ENCODE assay signal across 27 cellular contexts in the genomic region with DNA sequence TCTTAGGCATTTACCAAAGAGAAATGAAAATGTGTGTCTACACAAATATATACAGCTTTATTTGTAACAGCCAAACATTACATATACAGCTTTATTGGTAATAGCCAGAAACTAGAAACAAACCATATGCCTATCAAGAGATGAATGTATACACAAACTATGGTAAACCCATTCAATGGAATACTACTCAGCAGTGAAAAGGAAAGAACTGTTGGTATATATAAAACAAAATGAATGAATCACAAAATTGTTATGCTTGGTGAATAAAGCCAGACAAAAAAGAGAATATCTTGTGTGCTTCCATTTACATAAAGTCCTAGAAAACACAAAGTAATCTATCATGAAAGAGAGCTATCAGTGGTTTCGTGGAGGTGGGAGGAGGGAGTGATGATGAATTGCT.
"Had no signal": no experiment of that assay in that cellular context is flagged by ENCODE, and none has a peak within 500 bp of the region (broad histone marks: within the 10 kb centered on the region; RNA-seq: fewer than 3 reads in every experiment).

No MANE protein-coding gene starts in this region.

- DNase-seq: stimulated activated CD4-positive, alpha-beta T cell treated with anti-CD3 and anti-CD28 coated beads, Interleukin-2, amount 100 ng/mL, for 48 hours; stimulated activated CD4-positive, alpha-beta T cell treated with anti-CD3 and anti-CD28 coated beads, Interleukin-4, amount 100 ng/mL, for 1 hour; stimulated activated CD4-positive, alpha-beta T cell treated with anti-CD3 and anti-CD28 coated beads, Interleukin-4, amount 100 ng/mL, for 24 hours; stimulated activated CD4-positive, alpha-beta T cell treated with anti-CD3 and anti-CD28 coated beads, Interleukin-4, amount 100 ng/mL, for 4 hours; stimulated activated CD8-positive, alpha-beta memory T cell treated with anti-CD3 and anti-CD28 coated beads, Interleukin-4, amount 100 ng/mL, for 48 hours; stimulated activated naive B cell treated with anti-CD40 and anti-IgM and Interleukin-4, amounts not matched to agents 10 μg/mL and 1 μg/mL and 100 μg/mL, for 72 hours; stimulated activated naive CD4-positive, alpha-beta T cell; stimulated activated naive CD4-positive, alpha-beta T cell treated with Interleukin-2 at 50 U/mL for 16 hours; stimulated activated naive CD8-positive, alpha-beta T cell treated with anti-CD3 and anti-CD28 coated beads, Interleukin-15, amount 100 ng/mL, for 72 hours; stimulated activated naive CD8-positive, alpha-beta T cell treated with anti-CD3 and anti-CD28 coated beads, Interleukin-15, Interleukin-2, amounts not matched to agents 100 U/mL and 50 U/mL, for 24 hours; stomach; substantia nigra; testis; thyroid gland; tibial artery; transverse colon; trophoblast cell; upper lobe of left lung; upper lobe of right lung; uterus had no signal

- H3K9me3 ChIP-seq: suprapubic skin, testis, thoracic aorta, thyroid gland, tibial artery, tibial nerve, transverse colon, upper lobe of left lung, upper lobe of right lung, uterus, vagina had no signal

- H3K36me3 ChIP-seq: suprapubic skin, thoracic aorta, thyroid gland, tibial artery, transverse colon, upper lobe of left lung, upper lobe of right lung, uterus, vagina had no signal

- H3K4me1 ChIP-seq: stomach, suprapubic skin, testis, thyroid gland, tibial artery, tibial nerve, upper lobe of left lung, upper lobe of right lung, uterus, vagina had no signal

- ATAC-seq: stimulated activated effector memory CD8-positive, alpha-beta T cell treated with anti-CD3 and anti-CD28 coated beads, Interleukin-12 subunit alpha, Interleukin-12 subunit beta, amount 100 ng/mL, for 72 hours; stimulated activated memory B cell treated with anti-CD40 and anti-IgM and Interleukin-4, amounts not matched to agents 10 μg/mL and 1 μg/mL and 100 μg/mL, for 72 hours; stimulated activated naive B cell treated with anti-CD40 and anti-IgM and Interleukin-4, amounts not matched to agents 10 μg/mL and 1 μg/mL and 100 μg/mL, for 72 hours; stimulated activated naive CD8-positive, alpha-beta T cell treated with anti-CD3 and anti-CD28 coated beads, Interleukin-15, amount 100 ng/mL, for 72 hours; stimulated activated naive CD8-positive, alpha-beta T cell treated with anti-CD3 and anti-CD28 coated beads, Interleukin-15, Interleukin-2, amounts not matched to agents 100 U/mL and 50 U/mL, for 24 hours; upper lobe of right lung had no signal

- FAIRE-seq: urothelium cell line had no signal

- H3K27me3 ChIP-seq: stomach, suprapubic skin, testis, thyroid gland, tibial artery, tibial nerve, transverse colon, upper lobe of left lung, upper lobe of right lung, uterus, vagina had no signal

- H3K4me3 ChIP-seq: stomach, suprapubic skin, testis, thoracic aorta, thyroid gland, tibial artery, tibial nerve, transverse colon, upper lobe of left lung, upper lobe of right lung, uterus, vagina had no signal

- H3K27ac ChIP-seq: stomach, suprapubic skin, testis, thoracic aorta, thyroid gland, tibial artery, tibial nerve, transverse colon, upper lobe of left lung, upper lobe of right lung, uterus, vagina had no signal
